ENCODE assay signal across 29 cellular contexts in genomic region chr17:81192386-81193050, GRCh38. TPM values are rescaled to one million over a fixed set of nuclear protein-coding genes. Genes with fewer than 3 reads are reported as not detected.
DNase-seq lines count a peak whose midpoint lies in the region; ATAC-seq, FAIRE-seq and TF ChIP-seq lines count a peak whose summit lies in the region.
"Had no signal": no experiment of that assay in that cellular context is flagged by ENCODE, and none has a peak within 500 bp of the region (broad histone marks: within the 10 kb centered on the region; RNA-seq: fewer than 3 reads in every experiment).

No MANE protein-coding gene starts in this region.

- H3K9ac ChIP-seq in keratinocyte (ENCODE audit: control insufficient read depth, extremely low read depth, insufficient read depth, low read length), result no peak overlapping the region
- H3K9ac ChIP-seq: KMS-11 had no signal

- CTCF ChIA-PET in HEK293 (lab: Yijun Ruan, JAX), result interaction anchor here (0.6 to 2.0 kb wide), 3 partner anchors 50 to 293 kb away, joined by 3 to 10 read pairs (median 3); no protein-coding TSS in a partner anchor

- H3K9me3 ChIP-seq in HEK293 (ENCODE audit: control insufficient read depth, insufficient read depth, low read depth, low read length), result no peaks in the 10 kb centered on the region
- no peaks in the 10 kb centered on the region for H3K9me3 ChIP-seq in keratinocyte (ENCODE audit: control insufficient read depth, low read depth, low read length)
- H3K9me3 ChIP-seq: A549, SJSA1 had no signal

- H3K9me1 ChIP-seq in keratinocyte (ENCODE audit: control insufficient read depth, extremely low read depth, insufficient read depth, low read length), result no peaks in the 10 kb centered on the region

- H3K27ac ChIP-seq in HEK293 (ENCODE audit: extremely low read depth, low read depth, low read length), result no peak overlapping the region
- no peak overlapping the region for H3K27ac ChIP-seq in keratinocyte (ENCODE audit: control insufficient read depth, insufficient read depth, low read length)
- H3K27ac ChIP-seq: A549, C4-2B, KMS-11, SJSA1 had no signal

- POLR2A ChIA-PET in HEK293 (lab: Yijun Ruan, JAX), result no interaction called here

- no peak overlapping the region for H3K4me3 ChIP-seq in HEK293 (ENCODE audit: low read depth, low read length)
- H3K4me3 ChIP-seq in keratinocyte (ENCODE audit: control insufficient read depth in 2 of 3, extremely low read depth in 1 of 3, insufficient read depth in 2 of 3, low read depth in 1 of 3, low read length in 3 of 3), result no peak overlapping the region
- H3K4me3 ChIP-seq: A549, SJSA1 had no signal

- no peak for FAIRE-seq in keratinocyte (lab: Jason Lieb, UNC)
- FAIRE-seq: A549, GM12891, GM19239, H54, RCC 7860 had no signal

- H3K4me1 ChIP-seq in HEK293 (ENCODE audit: control insufficient read depth, insufficient read depth, low read length), result no peaks in the 10 kb centered on the region
- H3K4me1 ChIP-seq in keratinocyte (ENCODE audit: control insufficient read depth, extremely low read depth, insufficient read depth, low read length), result no peaks in the 10 kb centered on the region
- H3K4me1 ChIP-seq: A549, SJSA1 had no signal

- H3K79me2 ChIP-seq in keratinocyte (ENCODE audit: control insufficient read depth, insufficient read depth, low read length), result no peaks in the 10 kb centered on the region

- no peak overlapping the region for H3K4me2 ChIP-seq in keratinocyte (ENCODE audit: control insufficient read depth, extremely low read depth, insufficient read depth, low read depth, low read length)
- H3K4me2 ChIP-seq: A549, KMS-11 had no signal

- no peak for ATAC-seq in HG03442 (IDR thresholded peaks at IDR 0.05; ENCODE audit: unreplicated experiment)
- ATAC-seq: A549, Right ventricle myocardium inferior, T-cell had no signal

- dilution Hi-C loops in keratinocyte (cut with MboI; ENCODE audit: extremely low pct_ligation_motif_present, low sequenced_read_pairs), result no loop called here

- H3K27me3 ChIP-seq in keratinocyte (ENCODE audit: control insufficient read depth, extremely low read depth, insufficient read depth, low read length), result no peaks in the 10 kb centered on the region
- H3K27me3 ChIP-seq: SJSA1 had no signal

- DNase-seq in ELF-1 (ENCODE audit: low read depth, low spot score) (peak; percentile 92), SW480 (ENCODE audit: low spot score) (peak; percentile 36), keratinocyte (ENCODE audit: low read depth, low spot score) (peak; percentile 5), NOMO-1 treated with dmso at 0.1 percent for 144 hours (lab: John Stamatoyannopoulos, UW; ENCODE audit: unreplicated experiment) (no peak), germinal center (ENCODE audit: low spot score) (no peak)
- no peak for DNase-seq in activated CD4-positive, alpha-beta T cell treated with anti-CD3 and anti-CD28 coated beads, Interleukin-2, amount 50 U/mL, for 4 hours
- DNase-seq: CD8-positive, alpha-beta memory T cell; DMS 273 treated with DMSO at 0.1 percent for 48 hours; DMS79; EL; GF-D8; MM.1S; NCI-H1048; NCI-H1694; NCI-H2029 treated with DMSO at 0.1 percent for 48 hours; NCI-H526 treated with DMSO at 0.1 percent for 48 hours; T-cell had no signal

- no peak overlapping the region for H2AFZ ChIP-seq in keratinocyte (ENCODE audit: control insufficient read depth, low read length)

- H4K20me1 ChIP-seq in keratinocyte (ENCODE audit: control insufficient read depth, extremely low read depth, insufficient read depth, low read length), result no peaks in the 10 kb centered on the region

- TF ChIP-seq CTCF in HEK293 (tag by site-specific recombination; IDR thresholded peaks at IDR 0.05), result no peak
- no peak for TF ChIP-seq CTCF in keratinocyte (optimal IDR thresholded peaks at IDR 0.05 in 1 of 3, IDR thresholded peaks at IDR 0.05 in 1 of 3, conservative IDR thresholded peaks at IDR 0.05 in 1 of 3; ENCODE audit: extremely low read depth in 1 of 3, insufficient read depth in 2 of 3, low read length in 3 of 3)

- H3K36me3 ChIP-seq in HEK293 (ENCODE audit: control insufficient read depth in 2 of 2, insufficient read depth in 1 of 2, low read length in 2 of 2), result peaks cover 0 to 84% of the 10 kb centered on the region in 2 experiments; a peak in 1 of 3 replicates
- H3K36me3 ChIP-seq in keratinocyte (ENCODE audit: control insufficient read depth in 2 of 2, extremely low read depth in 1 of 2, insufficient read depth in 2 of 2, low read length in 2 of 2), result peaks cover 0 to 3% of the 10 kb centered on the region in 2 experiments

TF ChIP-seq in HEK293, 187 proteins besides CTCF, POLR2A, EP300 and RAD21:
- TF ChIP-seq KLF8 (tag by site-specific recombination; IDR thresholded peaks at IDR 0.05) (peak; percentile 11; the same call in 1 of the 2 replicates), ZNF610 (tag by site-specific recombination; IDR thresholded peaks at IDR 0.05; ENCODE audit: borderline replicate concordance) (no peak), ZNF391 (tag by site-specific recombination; IDR thresholded peaks at IDR 0.05; ENCODE audit: borderline replicate concordance, low read depth) (no peak), ZBTB11 (tag by site-specific recombination; conservative IDR thresholded peaks at IDR 0.05; ENCODE audit: low read depth) (no peak)

RNA-seq across cellular contexts. Expression of gene AATK, which starts 26.5 kb away (rescaled TPM):
- 0.16 to 0.54 TPM (median 0.40 TPM) in 3 replicates for polyA plus RNA-seq in keratinocyte
- not detected for polyA plus RNA-seq in keratinocyte (2011; ENCODE audit: low read depth)
- 0.13 and 0.43 TPM in 2 replicates for polyA plus RNA-seq in keratinocyte (2011; cell fraction: cytosol; rRNA removed)
- 0.31 and 0.40 TPM in 2 replicates for polyA plus RNA-seq in keratinocyte (2011; cell fraction: nucleus; rRNA removed)
- polyA plus RNA-seq in keratinocyte (2012; ENCODE audit: low replicate concordance), result 0.44 and 0.45 TPM in 2 replicates
- 0.10 to 0.26 TPM in 2 of 3 replicates, not detected in the other for polyA minus RNA-seq in keratinocyte
- 6.1 TPM for polyA minus RNA-seq in keratinocyte (2011; cell fraction: cytosol; rRNA and poly(A)+ RNA removed)
- polyA minus RNA-seq in keratinocyte (2011; cell fraction: nucleus; rRNA and poly(A)+ RNA removed), result 0.54 and 0.95 TPM in 2 replicates
- polyA plus RNA-seq: CD8-positive, alpha-beta memory T cell had no signal

RNA-seq across cellular contexts. Expression of gene PVALEF, which starts 27.2 kb away (rescaled TPM):
- not detected in 3 replicates for polyA plus RNA-seq in keratinocyte
- polyA plus RNA-seq in keratinocyte (2011; ENCODE audit: low read depth), result not detected
- polyA plus RNA-seq in keratinocyte (2011; cell fraction: cytosol; rRNA removed), result not detected in 2 replicates
- polyA plus RNA-seq in keratinocyte (2011; cell fraction: nucleus; rRNA removed), result not detected in 2 replicates
- polyA plus RNA-seq in keratinocyte (2012; ENCODE audit: low replicate concordance), result not detected in 2 replicates
- not detected in 3 replicates for polyA minus RNA-seq in keratinocyte
- polyA minus RNA-seq in keratinocyte (2011; cell fraction: cytosol; rRNA and poly(A)+ RNA removed), result not detected
- not detected in 2 replicates for polyA minus RNA-seq in keratinocyte (2011; cell fraction: nucleus; rRNA and poly(A)+ RNA removed)
- polyA plus RNA-seq: A549; CD8-positive, alpha-beta memory T cell; IgD-negative memory B cell had no signal

RNA-seq across cellular contexts. Expression of gene CEP131, which starts 30.2 kb away (rescaled TPM):
- polyA plus RNA-seq in keratinocyte, result 2.6 to 3.0 TPM (median 2.7 TPM) in 3 replicates
- polyA plus RNA-seq in keratinocyte (2011; ENCODE audit: low read depth), result 4.5 TPM
- 0.57 and 3.6 TPM in 2 replicates for polyA plus RNA-seq in keratinocyte (2011; cell fraction: cytosol; rRNA removed)
- polyA plus RNA-seq in keratinocyte (2011; cell fraction: nucleus; rRNA removed), result 6.7 and 9.0 TPM in 2 replicates
- polyA plus RNA-seq in keratinocyte (2012; ENCODE audit: low replicate concordance), result 2.2 and 5.1 TPM in 2 replicates
- polyA minus RNA-seq in keratinocyte, result 1.3 to 7.9 TPM (median 1.5 TPM) in 3 replicates
- polyA minus RNA-seq in keratinocyte (2011; cell fraction: cytosol; rRNA and poly(A)+ RNA removed), result 3.3 TPM
- polyA minus RNA-seq in keratinocyte (2011; cell fraction: nucleus; rRNA and poly(A)+ RNA removed), result 2.5 and 4.3 TPM in 2 replicates

RNA-seq across cellular contexts. Expression of gene TEPSIN, which starts 46.3 kb away (rescaled TPM):
- 7.1 to 11.5 TPM (median 8.8 TPM) in 3 replicates for polyA plus RNA-seq in keratinocyte
- 4.3 TPM for polyA plus RNA-seq in keratinocyte (2011; ENCODE audit: low read depth)
- 2.7 and 5.9 TPM in 2 replicates for polyA plus RNA-seq in keratinocyte (2011; cell fraction: cytosol; rRNA removed)
- 60.1 and 68.9 TPM in 2 replicates for polyA plus RNA-seq in keratinocyte (2011; cell fraction: nucleus; rRNA removed)
- polyA plus RNA-seq in keratinocyte (2012; ENCODE audit: low replicate concordance), result 7.4 and 13.0 TPM in 2 replicates
- 5.5 to 8.6 TPM (median 7.7 TPM) in 3 replicates for polyA minus RNA-seq in keratinocyte
- polyA minus RNA-seq in keratinocyte (2011; cell fraction: cytosol; rRNA and poly(A)+ RNA removed), result 8.2 TPM
- 18.8 and 20.6 TPM in 2 replicates for polyA minus RNA-seq in keratinocyte (2011; cell fraction: nucleus; rRNA and poly(A)+ RNA removed)

RNA-seq across cellular contexts. Expression of gene NDUFAF8, which starts 46.6 kb away (rescaled TPM):
- 99.5 to 171 TPM (median 109 TPM) in 3 replicates for polyA plus RNA-seq in keratinocyte
- polyA plus RNA-seq in keratinocyte (2011; ENCODE audit: low read depth), result 100 TPM
- polyA plus RNA-seq in keratinocyte (2011; cell fraction: cytosol; rRNA removed), result 123 and 134 TPM in 2 replicates
- polyA plus RNA-seq in keratinocyte (2011; cell fraction: nucleus; rRNA removed), result 38.5 and 77.5 TPM in 2 replicates
- 96.5 and 141 TPM in 2 replicates for polyA plus RNA-seq in keratinocyte (2012; ENCODE audit: low replicate concordance)
- 2.4 to 24.7 TPM (median 18.3 TPM) in 3 replicates for polyA minus RNA-seq in keratinocyte
- 8.6 TPM for polyA minus RNA-seq in keratinocyte (2011; cell fraction: cytosol; rRNA and poly(A)+ RNA removed)
- 4.9 and 12.4 TPM in 2 replicates for polyA minus RNA-seq in keratinocyte (2011; cell fraction: nucleus; rRNA and poly(A)+ RNA removed)

Comparison
In these comparisons a context has a peak if more than half of its experiments do, and no peak if none do; other contexts are left out.
1. DNase-seq: peak in ELF-1 (single experiment), SW480 (single experiment) and keratinocyte (single experiment); none in NOMO-1 treated with dmso at 0.1 percent for 144 hours (single experiment), germinal center (single experiment) and activated CD4-positive, alpha-beta T cell treated with anti-CD3 and anti-CD28 coated beads, Interleukin-2, amount 50 U/mL, for 4 hours (0 of 2).